In genomic region chr10:131555406-131555805, GRCh38 we compare ENCODE assay signal across 1 cellular context.
TF ChIP-seq lines count a peak whose summit lies in the region.

No MANE protein-coding gene starts in this region.

TF ChIP-seq in IMR-90, 13 proteins besides CTCF, POLR2A, EP300 and RAD21 (continued from another document):
- no peak for TF ChIP-seq ELK1 (IDR thresholded peaks at IDR 0.05; ENCODE audit: borderline replicate concordance, low read depth, low read length)
TF ChIP-seq in IMR-90: peak in this region for 0.
